ENCODE assay signal across 11 cellular contexts in the genomic region with DNA sequence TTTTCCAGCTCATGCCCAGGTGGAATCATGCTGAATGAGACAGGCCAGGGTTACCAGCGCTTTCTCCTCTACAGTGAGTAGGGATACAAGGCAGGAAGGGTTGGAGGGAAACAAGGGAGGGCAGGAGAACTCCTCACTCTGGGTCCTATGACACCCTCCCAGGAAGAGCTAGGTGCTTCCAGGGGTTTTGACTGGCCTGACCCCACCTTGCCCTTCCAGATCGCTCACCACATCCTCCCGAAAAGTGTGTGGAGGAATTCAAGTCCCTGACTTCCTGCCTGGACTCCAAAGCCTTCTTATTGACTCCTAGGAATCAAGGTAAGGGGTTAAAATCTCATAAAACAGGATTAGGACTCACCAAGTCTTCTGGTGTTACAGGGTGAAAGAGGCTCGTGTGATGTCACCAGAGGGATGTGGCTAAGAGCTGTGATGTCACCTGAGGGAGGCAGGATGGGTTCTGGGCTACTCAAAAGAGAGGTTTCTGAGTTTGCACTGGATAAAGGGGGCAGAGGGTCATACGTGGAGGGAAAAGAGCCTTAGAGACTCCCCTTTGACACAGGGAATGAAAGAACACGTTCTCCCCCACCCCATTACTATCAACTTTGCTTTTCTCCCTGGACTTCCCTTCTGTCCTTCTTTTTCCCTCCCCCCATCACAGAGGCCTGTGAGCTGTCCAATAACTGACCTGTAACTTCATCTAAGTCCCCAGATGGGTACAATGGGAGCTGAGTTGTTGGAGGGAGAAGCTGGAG. TPM values are rescaled to one million over a fixed set of nuclear protein-coding genes. Genes with fewer than 3 reads are reported as not detected.
A peak's percentile ranks its signal among the peaks of the same experiment; 100 is the strongest.
DNase-seq lines count a peak whose midpoint lies in the region; ATAC-seq and TF ChIP-seq lines count a peak whose summit lies in the region.
"Had no signal": no experiment of that assay in that cellular context is flagged by ENCODE, and none has a peak within 500 bp of the region (broad histone marks: within the 10 kb centered on the region; RNA-seq: fewer than 3 reads in every experiment).

No MANE protein-coding gene starts in this region.

- no peak for DNase-seq in CD8-positive, alpha-beta memory T cell
- peak; percentile 37 for DNase-seq in NB4 (ENCODE audit: low read depth)
- DNase-seq in activated naive CD8-positive, alpha-beta T cell treated with anti-CD3 and anti-CD28 coated beads, Interleukin-2, amount 10 ng/mL, durations not matched to agents 7 days and 5 days, result no peak
- no peak for DNase-seq in activated CD4-positive, CD25-positive, alpha-beta regulatory T cell (lab: John Stamatoyannopoulos, UW)
- DNase-seq in left ventricle myocardium superior, result no peak
- DNase-seq in HuH-7 (ENCODE audit: low spot score), result no peak
- no peak for DNase-seq in NCI-H2227 treated with DMSO at 0.1 percent for 48 hours (lab: John Stamatoyannopoulos, UW)
- DNase-seq: NCI-H2171, ovary, RPMI8226 had no signal

- no peak for TF ChIP-seq CTCF in NB4 (IDR thresholded peaks at IDR 0.05; ENCODE audit: low read depth, low read length)
- no peak for TF ChIP-seq CTCF in neural cell (IDR thresholded peaks at IDR 0.05; ENCODE audit: poor library complexity, severe bottlenecking)

- H3F3A ChIP-seq in neural cell (ENCODE audit: insufficient read depth, low read length, poor library complexity, severe bottlenecking), result peaks cover 3% of the 10 kb centered on the region

- no peaks in the 10 kb centered on the region for H3K27me3 ChIP-seq in CD8-positive, alpha-beta memory T cell (ENCODE audit: insufficient read depth, low read length, poor library complexity, severe bottlenecking)
- H3K27me3 ChIP-seq in neural cell (ENCODE audit: insufficient read depth, low read depth, low read length), result no peaks in the 10 kb centered on the region
- H3K27me3 ChIP-seq: ovary had no signal

- CTCF ChIA-PET in CD8-positive, alpha-beta memory T cell (lab: Charles Lee), result interaction anchor here (0.8 to 1.4 kb wide), 2 partner anchors 59 to 178 kb away, joined by 3 read pairs; no protein-coding TSS in a partner anchor

- H3K4me1 Mint-ChIP-seq in CD8-positive, alpha-beta memory T cell, result peaks cover 66 to 87% (median 67%) of the 10 kb centered on the region in 3 donors
- peaks cover 50% of the 10 kb centered on the region for H3K4me1 Mint-ChIP-seq in activated naive CD8-positive, alpha-beta T cell treated with anti-CD3 and anti-CD28 coated beads, Interleukin-2, amount 10 ng/mL, durations not matched to agents 7 days and 5 days

- H3K4me2 ChIP-seq in neural cell (ENCODE audit: low read length), result no peak overlapping the region

- H4K20me1 ChIP-seq in neural cell (ENCODE audit: insufficient read depth), result no peaks in the 10 kb centered on the region

- no peak for TF ChIP-seq RAD21 in neural cell (conservative IDR thresholded peaks at IDR 0.05)

- peaks cover 0 to 68% (median 3%) of the 10 kb centered on the region in 3 donors for H3K36me3 Mint-ChIP-seq in CD8-positive, alpha-beta memory T cell
- H3K36me3 Mint-ChIP-seq in activated naive CD8-positive, alpha-beta T cell treated with anti-CD3 and anti-CD28 coated beads, Interleukin-2, amount 10 ng/mL, durations not matched to agents 7 days and 5 days, result peaks cover 29% of the 10 kb centered on the region

- peaks cover 12% of the 10 kb centered on the region for H3K36me3 ChIP-seq in CD8-positive, alpha-beta memory T cell (ENCODE audit: insufficient read depth, low read length)
- no peaks in the 10 kb centered on the region for H3K36me3 ChIP-seq in neural cell (ENCODE audit: insufficient read depth, low read length)
- H3K36me3 ChIP-seq: ovary had no signal

- peak overlapping the region; percentile 49 to 91 (median 83) for H3K27ac Mint-ChIP-seq in CD8-positive, alpha-beta memory T cell
- H3K27ac Mint-ChIP-seq in activated naive CD8-positive, alpha-beta T cell treated with anti-CD3 and anti-CD28 coated beads, Interleukin-2, amount 10 ng/mL, durations not matched to agents 7 days and 5 days, result peak overlapping the region; percentile 89

- intact Hi-C loops in left ventricle myocardium superior (cut with micrococcal nuclease), result no loop called here

- no peak for ATAC-seq in activated naive CD8-positive, alpha-beta T cell treated with anti-CD3 and anti-CD28 coated beads, Interleukin-2, amount 10 ng/mL, durations not matched to agents 7 days and 5 days (ENCODE audit: low read depth)
- ATAC-seq in left ventricle myocardium superior, result no peak

- peaks cover 21% of the 10 kb centered on the region for H3K79me2 ChIP-seq in neural cell (replicated peaks; ENCODE audit: insufficient read depth, low read length)

- H3K9me2 ChIP-seq in neural cell (ENCODE audit: insufficient read depth, low read length), result no peaks in the 10 kb centered on the region

- peak overlapping the region; percentile 92 for H3K27ac ChIP-seq in CD8-positive, alpha-beta memory T cell (ENCODE audit: low read depth, low read length)
- H3K27ac ChIP-seq in neural cell (ENCODE audit: low read length), result no peak overlapping the region
- H3K27ac ChIP-seq: ovary had no signal

- TF ChIP-seq POLR2A in NB4 (IDR thresholded peaks at IDR 0.05; ENCODE audit: extremely low read depth, insufficient read length), result no peak

- H3K9me3 ChIP-seq in CD8-positive, alpha-beta memory T cell (ENCODE audit: low read length), result no peaks in the 10 kb centered on the region
- no peaks in the 10 kb centered on the region for H3K9me3 ChIP-seq in neural cell (ENCODE audit: low read length)
- H3K9me3 ChIP-seq: ovary had no signal

- H3K27me3 Mint-ChIP-seq in CD8-positive, alpha-beta memory T cell, result no peaks in the 10 kb centered on the region
- H3K27me3 Mint-ChIP-seq in activated naive CD8-positive, alpha-beta T cell treated with anti-CD3 and anti-CD28 coated beads, Interleukin-2, amount 10 ng/mL, durations not matched to agents 7 days and 5 days, result no peaks in the 10 kb centered on the region

- POLR2A ChIA-PET in CD8-positive, alpha-beta memory T cell (lab: Charles Lee), result interaction anchor here (0.6 kb wide), 1 partner anchor 161 kb away, joined by 3 read pairs; no protein-coding TSS in a partner anchor
- POLR2A ChIA-PET in activated naive CD8-positive, alpha-beta T cell treated with anti-CD3 and anti-CD28 coated beads, Interleukin-2, amount 10 ng/mL, durations not matched to agents 7 days and 5 days (lab: Charles Lee), result interaction anchor here (0.5 to 1.1 kb wide), 2 partner anchors 46 to 80 kb away, joined by 3 read pairs; no protein-coding TSS in a partner anchor

- no peak overlapping the region for H3K9ac ChIP-seq in neural cell (ENCODE audit: low read length)

- H2AFZ ChIP-seq in neural cell (ENCODE audit: low read depth, low read length), result no peak overlapping the region

- peak overlapping the region; percentile 65 to 97 (median 92) for H3K4me3 Mint-ChIP-seq in CD8-positive, alpha-beta memory T cell
- H3K4me3 Mint-ChIP-seq in activated naive CD8-positive, alpha-beta T cell treated with anti-CD3 and anti-CD28 coated beads, Interleukin-2, amount 10 ng/mL, durations not matched to agents 7 days and 5 days, result peak overlapping the region; percentile 92

- peaks cover 44% of the 10 kb centered on the region for H3K4me1 ChIP-seq in CD8-positive, alpha-beta memory T cell (ENCODE audit: insufficient read depth, low read length)

- no peak overlapping the region for H3K4me3 ChIP-seq in CD8-positive, alpha-beta memory T cell (ENCODE audit: low read length)
- peak overlapping the region; percentile 11 for H3K4me3 ChIP-seq in NB4 (ENCODE audit: low read depth, low read length)
- H3K4me3 ChIP-seq in neural cell (ENCODE audit: low read length), result peak overlapping the region; percentile 29
- H3K4me3 ChIP-seq: ovary had no signal

- TF ChIP-seq EP300 in neural cell (conservative IDR thresholded peaks at IDR 0.05; ENCODE audit: poor library complexity, severe bottlenecking), result no peak

- H3K9me3 Mint-ChIP-seq in CD8-positive, alpha-beta memory T cell, result no peaks in the 10 kb centered on the region
- no peaks in the 10 kb centered on the region for H3K9me3 Mint-ChIP-seq in activated naive CD8-positive, alpha-beta T cell treated with anti-CD3 and anti-CD28 coated beads, Interleukin-2, amount 10 ng/mL, durations not matched to agents 7 days and 5 days

TF ChIP-seq in neural cell, 6 proteins besides CTCF, POLR2A, EP300 and RAD21 (continues in another document):
- TF ChIP-seq MXI1 (conservative IDR thresholded peaks at IDR 0.05; ENCODE audit: poor library complexity, severe bottlenecking) (no peak), TAF1 (IDR thresholded peaks at IDR 0.05; ENCODE audit: low read depth) (no peak), POLR2AphosphoS5 (IDR thresholded peaks at IDR 0.05) (no peak)

RNA-seq across cellular contexts. Expression of gene APOM, which starts 1.9 kb away (rescaled TPM):
- 1 to 10 TPM; 2.4 to 3.3 TPM for total RNA-seq in CD8-positive, alpha-beta memory T cell
- polyA plus RNA-seq in CD8-positive, alpha-beta memory T cell, result 4.3 TPM
- total RNA-seq in activated naive CD8-positive, alpha-beta T cell treated with anti-CD3 and anti-CD28 coated beads, Interleukin-2, amount 10 ng/mL, durations not matched to agents 7 days and 5 days, result 1 to 10 TPM; 3.1 to 4.6 TPM
- polyA plus RNA-seq in neural cell, result 1.3 and 4.4 TPM in 2 replicates
- polyA minus RNA-seq in neural cell, result 1.3 TPM in 1 of 2 replicates, not detected in the other
- 2.4 TPM for total RNA-seq in left ventricle myocardium superior

RNA-seq across cellular contexts. Expression of gene C6orf47, which starts 3.0 kb away (rescaled TPM):
- total RNA-seq in CD8-positive, alpha-beta memory T cell, result 10 to 100 TPM; 19.5 to 20.0 TPM
- 37.0 TPM for polyA plus RNA-seq in CD8-positive, alpha-beta memory T cell
- total RNA-seq in activated naive CD8-positive, alpha-beta T cell treated with anti-CD3 and anti-CD28 coated beads, Interleukin-2, amount 10 ng/mL, durations not matched to agents 7 days and 5 days, result 10 to 100 TPM; 30.7 to 32.2 TPM
- 17.2 and 24.3 TPM in 2 replicates for polyA plus RNA-seq in neural cell
- polyA minus RNA-seq in neural cell, result 24.7 and 24.8 TPM in 2 replicates
- total RNA-seq in left ventricle myocardium superior, result 18.6 TPM

RNA-seq across cellular contexts. Expression of gene BAG6, which starts 5.1 kb away (rescaled TPM):
- total RNA-seq in CD8-positive, alpha-beta memory T cell, result 100 to 1,000 TPM; 258 to 261 TPM
- 23.1 TPM for polyA plus RNA-seq in CD8-positive, alpha-beta memory T cell
- 100 to 1,000 TPM; 242 to 251 TPM for total RNA-seq in activated naive CD8-positive, alpha-beta T cell treated with anti-CD3 and anti-CD28 coated beads, Interleukin-2, amount 10 ng/mL, durations not matched to agents 7 days and 5 days
- polyA plus RNA-seq in neural cell, result 203 and 204 TPM in 2 replicates
- 253 and 275 TPM in 2 replicates for polyA minus RNA-seq in neural cell
- 283 TPM for total RNA-seq in left ventricle myocardium superior

RNA-seq across cellular contexts. Expression of gene GPANK1, which starts 7.2 kb away (rescaled TPM):
- total RNA-seq in CD8-positive, alpha-beta memory T cell, result 10 to 100 TPM; 46.2 to 46.4 TPM
- 19.6 TPM for polyA plus RNA-seq in CD8-positive, alpha-beta memory T cell
- 10 to 100 TPM; 30.7 to 32.0 TPM for total RNA-seq in activated naive CD8-positive, alpha-beta T cell treated with anti-CD3 and anti-CD28 coated beads, Interleukin-2, amount 10 ng/mL, durations not matched to agents 7 days and 5 days
- polyA plus RNA-seq in neural cell, result 18.4 and 21.9 TPM in 2 replicates
- polyA minus RNA-seq in neural cell, result 16.3 and 18.5 TPM in 2 replicates
- 19.2 TPM for total RNA-seq in left ventricle myocardium superior

RNA-seq across cellular contexts. Expression of gene CSNK2B, which starts 8.3 kb away (rescaled TPM):
- 100 to 1,000 TPM; 323 to 334 TPM for total RNA-seq in CD8-positive, alpha-beta memory T cell
- 265 TPM for polyA plus RNA-seq in CD8-positive, alpha-beta memory T cell
- 100 to 1,000 TPM; 206 to 216 TPM for total RNA-seq in activated naive CD8-positive, alpha-beta T cell treated with anti-CD3 and anti-CD28 coated beads, Interleukin-2, amount 10 ng/mL, durations not matched to agents 7 days and 5 days
- polyA plus RNA-seq in neural cell, result 130 and 135 TPM in 2 replicates
- 86.4 and 95.7 TPM in 2 replicates for polyA minus RNA-seq in neural cell
- 111 TPM for total RNA-seq in left ventricle myocardium superior
